ENCODE assay signal across 12 cellular contexts in genomic region chr6:25179051-25179778, GRCh38.
DNase-seq lines count a peak whose midpoint lies in the region; ATAC-seq, FAIRE-seq and TF ChIP-seq lines count a peak whose summit lies in the region.
"Had no signal": no experiment of that assay in that cellular context is flagged by ENCODE, and none has a peak within 500 bp of the region (broad histone marks: within the 10 kb centered on the region; RNA-seq: fewer than 3 reads in every experiment).

No MANE protein-coding gene starts in this region.

- DNase-seq in HepG2 (ENCODE audit: low spot score) (no peak), astrocyte (ENCODE audit: low read depth) (peak; percentile 65), right lobe of liver (no peak), vagina (ENCODE audit: extremely low spot score in 2 of 2) (no peak)
- no peak for DNase-seq in stimulated activated CD4-positive, alpha-beta T cell treated with anti-CD3 and anti-CD28 coated beads, Interleukin-2, amount 100 ng/mL, for 48 hours
- DNase-seq: COR-L47, MG63 had no signal

- H3K4me1 Mint-ChIP-seq in astrocyte (ENCODE audit: low read depth, unreplicated experiment): peaks cover 39% of the 10 kb centered on the region
- H3K4me1 Mint-ChIP-seq: neural progenitor cell had no signal

- peaks cover under 1% of the 10 kb centered on the region for H3K27me3 Mint-ChIP-seq in astrocyte (ENCODE audit: low read depth, unreplicated experiment)

- H3K9me3 ChIP-seq in liver (ENCODE audit: control insufficient read depth in 4 of 4, low read length in 3 of 4) (no peaks in the 10 kb centered on the region), HepG2 (ENCODE audit: low read length) (no peaks in the 10 kb centered on the region), astrocyte (ENCODE audit: insufficient read depth, low read depth, low read length) (no peaks in the 10 kb centered on the region), right lobe of liver (no peaks in the 10 kb centered on the region), vagina (no peaks in the 10 kb centered on the region)
- H3K9me3 ChIP-seq: MG63 had no signal

- H3K27ac ChIP-seq in liver (ENCODE audit: low read depth in 1 of 2, low read length in 2 of 2) (peak overlapping the region; percentile 26 to 69), HepG2 (ENCODE audit: extremely low read length, insufficient read depth, low read length) (no peak overlapping the region), astrocyte (ENCODE audit: low read depth, low read length) (no peak overlapping the region), right lobe of liver (peak overlapping the region; percentile 2 to 68 (median 34)), vagina (peak overlapping the region; percentile 87)
- H3K27ac ChIP-seq: neural progenitor cell had no signal

- 66% methylated on average over 4 of the region's 4 CpGs for WGBS in liver
- WGBS in HepG2 (ENCODE audit: low lambda C conversion rate): 50% methylated on average over 4 of the region's 4 CpGs
- 28% methylated on average over 4 of the region's 4 CpGs for WGBS in right lobe of liver (ENCODE audit: insufficient coverage, low coverage, low lambda C conversion rate, missing lambda C conversion rate)

- H3K79me2 ChIP-seq in HepG2 (ENCODE audit: insufficient read depth, low read length): no peaks in the 10 kb centered on the region
- H3K79me2 ChIP-seq in astrocyte (ENCODE audit: insufficient read depth, low read length): no peaks in the 10 kb centered on the region

- in situ Hi-C loops in HepG2 (cut with HindIII; ENCODE audit: extremely low pct_ligation_motif_present, low pct_unique_long_range_greater_than_20kb): no loop called here

- no TSS peak for BruUV-seq in HepG2 (replicated peaks; lab: Mats Ljungman, UMichigan)

- no peak overlapping the region for H3K4me3 Mint-ChIP-seq in astrocyte (ENCODE audit: unreplicated experiment)
- H3K4me3 Mint-ChIP-seq: neural progenitor cell had no signal

- no peak overlapping the region for H2AFZ ChIP-seq in HepG2 (ENCODE audit: low read length)
- H2AFZ ChIP-seq in astrocyte (ENCODE audit: low read depth, low read length): no peak overlapping the region
- H2AFZ ChIP-seq: neural progenitor cell had no signal

- H3K27ac Mint-ChIP-seq in astrocyte (ENCODE audit: unreplicated experiment): peak overlapping the region; percentile 37
- H3K27ac Mint-ChIP-seq: neural progenitor cell had no signal

- TF ChIP-seq RAD21 in liver (IDR thresholded peaks at IDR 0.05) (no peak), HepG2 (CRISPR knock-in tag; IDR thresholded peaks at IDR 0.05) (no peak)

- POLR2A ChIA-PET in HepG2 (lab: Yijun Ruan, JAX): no interaction called here

- no peaks in the 10 kb centered on the region for H3K36me3 ChIP-seq in liver (ENCODE audit: control insufficient read depth in 4 of 4, insufficient read depth in 3 of 4, low read depth in 1 of 4, low read length in 3 of 4)
- no peaks in the 10 kb centered on the region for H3K36me3 ChIP-seq in HepG2 (replicated peaks in 1 of 2; ENCODE audit: control insufficient read depth in 1 of 2, insufficient read depth in 2 of 2, low read length in 2 of 2)
- no peaks in the 10 kb centered on the region for H3K36me3 ChIP-seq in astrocyte (ENCODE audit: insufficient read depth, low read length)
- no peaks in the 10 kb centered on the region for H3K36me3 ChIP-seq in right lobe of liver
- no peaks in the 10 kb centered on the region for H3K36me3 ChIP-seq in vagina
- H3K36me3 ChIP-seq: MG63, neural progenitor cell had no signal

- H3K27me3 ChIP-seq in liver (ENCODE audit: control insufficient read depth in 4 of 4, insufficient read depth in 4 of 4, low read length in 3 of 4): no peaks in the 10 kb centered on the region
- H3K27me3 ChIP-seq in HepG2 (ENCODE audit: control insufficient read depth in 1 of 2, insufficient read depth in 2 of 2, low read length in 2 of 2): no peaks in the 10 kb centered on the region
- H3K27me3 ChIP-seq in astrocyte (ENCODE audit: insufficient read depth, low read length): no peaks in the 10 kb centered on the region
- no peaks in the 10 kb centered on the region for H3K27me3 ChIP-seq in right lobe of liver
- no peaks in the 10 kb centered on the region for H3K27me3 ChIP-seq in vagina
- H3K27me3 ChIP-seq: MG63, neural progenitor cell had no signal

- no peaks in the 10 kb centered on the region for H3K9me3 Mint-ChIP-seq in astrocyte (ENCODE audit: unreplicated experiment)
- H3K9me3 Mint-ChIP-seq: neural progenitor cell had no signal

- H3K36me3 Mint-ChIP-seq in astrocyte (ENCODE audit: low read depth, unreplicated experiment): peaks cover 3% of the 10 kb centered on the region
- H3K36me3 Mint-ChIP-seq: neural progenitor cell had no signal

- no peak for TF ChIP-seq POLR2A in HepG2 (IDR thresholded peaks at IDR 0.05; ENCODE audit: insufficient read depth in 1 of 2, low read depth in 2 of 2, low read length in 2 of 2)
- TF ChIP-seq POLR2A in right lobe of liver (IDR thresholded peaks at IDR 0.05): no peak
- TF ChIP-seq POLR2A in vagina (IDR thresholded peaks at IDR 0.05): no peak

- TF ChIP-seq EP300 in HepG2 (IDR thresholded peaks at IDR 0.05; ENCODE audit: low read depth in 2 of 2, low read length in 2 of 2) (no peak), HepG2 (CRISPR knock-in tag; IDR thresholded peaks at IDR 0.05; ENCODE audit: borderline replicate concordance) (no peak)

- H3K9ac ChIP-seq in liver (ENCODE audit: low read depth in 1 of 2, low read length in 2 of 2): no peak overlapping the region
- H3K9ac ChIP-seq in HepG2 (ENCODE audit: insufficient read depth, low read depth, low read length): no peak overlapping the region
- no peak overlapping the region for H3K9ac ChIP-seq in astrocyte (ENCODE audit: low read length)
- H3K9ac ChIP-seq: neural progenitor cell had no signal

- H3K4me2 ChIP-seq in HepG2 (ENCODE audit: low read depth, low read length): no peak overlapping the region
- no peak overlapping the region for H3K4me2 ChIP-seq in astrocyte (ENCODE audit: low read length)
- H3K4me2 ChIP-seq: neural progenitor cell had no signal

- intact Hi-C loops in HepG2 (cut with micrococcal nuclease; ENCODE audit: unreplicated experiment) (no loop called here), right lobe of liver (cut with DNase I) (no loop called here), vagina (cut with DNase I) (no loop called here)

- no peaks in the 10 kb centered on the region for H3K4me1 ChIP-seq in liver (ENCODE audit: control insufficient read depth in 4 of 4, insufficient read depth in 4 of 4, low read length in 3 of 4)
- peaks cover 2% of the 10 kb centered on the region for H3K4me1 ChIP-seq in HepG2 (ENCODE audit: insufficient read depth, low read length)
- peaks cover 16% of the 10 kb centered on the region for H3K4me1 ChIP-seq in astrocyte (ENCODE audit: insufficient read depth, low read length)
- no peaks in the 10 kb centered on the region for H3K4me1 ChIP-seq in right lobe of liver
- peaks cover 24% of the 10 kb centered on the region for H3K4me1 ChIP-seq in vagina
- H3K4me1 ChIP-seq: neural progenitor cell had no signal

- H3K4me3 ChIP-seq in liver (ENCODE audit: low read depth in 1 of 3, low read length in 3 of 3): no peak overlapping the region
- H3K4me3 ChIP-seq in HepG2 (replicated peaks in 1 of 3; ENCODE audit: insufficient read depth in 1 of 3, low read depth in 2 of 3, low read length in 3 of 3): no peak overlapping the region
- no peak overlapping the region for H3K4me3 ChIP-seq in astrocyte (ENCODE audit: insufficient read depth, low read depth, low read length)
- no peak overlapping the region for H3K4me3 ChIP-seq in right lobe of liver
- no peak overlapping the region for H3K4me3 ChIP-seq in vagina
- H3K4me3 ChIP-seq: MG63, neural progenitor cell had no signal

- H4K20me1 ChIP-seq in HepG2 (ENCODE audit: insufficient read depth, low read length): no peaks in the 10 kb centered on the region
- no peaks in the 10 kb centered on the region for H4K20me1 ChIP-seq in astrocyte (ENCODE audit: insufficient read depth, low read length)

- FAIRE-seq in HepG2 (lab: Jason Lieb, UNC) (no peak), astrocyte (lab: Jason Lieb, UNC) (no peak)
- FAIRE-seq: frontal cortex had no signal

- CTCF ChIA-PET in HepG2 (lab: Yijun Ruan, JAX; ENCODE audit: low intra/inter-chr PET ratio, low total read pairs): no interaction called here

- TF ChIP-seq CTCF in liver (IDR thresholded peaks at IDR 0.05; ENCODE audit: low read depth, low read length, missing input control) (no peak), HepG2 (CRISPR knock-in tag; IDR thresholded peaks at IDR 0.05) (no peak), astrocyte (IDR thresholded peaks at IDR 0.05; ENCODE audit: insufficient read depth, low read depth, low read length) (no peak), right lobe of liver (IDR thresholded peaks at IDR 0.05) (no peak), vagina (IDR thresholded peaks at IDR 0.05) (no peak)

- no peak for ATAC-seq in HepG2
- peak; percentile 72 to 78 (median 72) for ATAC-seq in right lobe of liver
- ATAC-seq in GM19397 (IDR thresholded peaks at IDR 0.05; ENCODE audit: unreplicated experiment): no peak
- ATAC-seq in GM21423 (IDR thresholded peaks at IDR 0.05; ENCODE audit: unreplicated experiment): no peak

TF ChIP-seq in liver, 16 proteins besides CTCF, POLR2A, EP300 and RAD21:
- TF ChIP-seq TAF1 (conservative IDR thresholded peaks at IDR 0.05) (no peak), FOXA1 (IDR thresholded peaks at IDR 0.05) (no peak), RXRA (IDR thresholded peaks at IDR 0.05) (peak; percentile 24 to 30), JUND (IDR thresholded peaks at IDR 0.05) (peak in 1 of 2 donors; percentile 23), SP1 (IDR thresholded peaks at IDR 0.05) (peak; percentile 43), HNF4A (conservative IDR thresholded peaks at IDR 0.05) (no peak), NR2F2 (IDR thresholded peaks at IDR 0.05) (peak; percentile 23), GABPA (IDR thresholded peaks at IDR 0.05 in 1 of 2, conservative IDR thresholded peaks at IDR 0.05 in 1 of 2) (no peak)
TF ChIP-seq in liver: peak in this region for 4.

TF ChIP-seq in HepG2, 621 proteins besides CTCF, POLR2A, EP300 and RAD21:
- TF ChIP-seq HCFC1 (IDR thresholded peaks at IDR 0.05; ENCODE audit: low read depth, low read length): no peak
- TF ChIP-seq ZSCAN30 (CRISPR knock-in tag; IDR thresholded peaks at IDR 0.05): no peak
- no peak for TF ChIP-seq NPAS2 (CRISPR knock-in tag; IDR thresholded peaks at IDR 0.05; ENCODE audit: borderline replicate concordance)
- TF ChIP-seq CENPX (CRISPR knock-in tag; IDR thresholded peaks at IDR 0.05): no peak

Comparison
In these comparisons a context has a peak if more than half of its experiments do, and no peak if none do; other contexts are left out.
1. H3K27ac ChIP-seq: peak in liver (2 of 2), right lobe of liver (3 of 3) and vagina (single experiment); none in HepG2 (single experiment) and astrocyte (single experiment).
2. ATAC-seq: peak in right lobe of liver (4 of 4); none in HepG2 (single experiment), GM19397 (single experiment) and GM21423 (single experiment).